In the genomic region with DNA sequence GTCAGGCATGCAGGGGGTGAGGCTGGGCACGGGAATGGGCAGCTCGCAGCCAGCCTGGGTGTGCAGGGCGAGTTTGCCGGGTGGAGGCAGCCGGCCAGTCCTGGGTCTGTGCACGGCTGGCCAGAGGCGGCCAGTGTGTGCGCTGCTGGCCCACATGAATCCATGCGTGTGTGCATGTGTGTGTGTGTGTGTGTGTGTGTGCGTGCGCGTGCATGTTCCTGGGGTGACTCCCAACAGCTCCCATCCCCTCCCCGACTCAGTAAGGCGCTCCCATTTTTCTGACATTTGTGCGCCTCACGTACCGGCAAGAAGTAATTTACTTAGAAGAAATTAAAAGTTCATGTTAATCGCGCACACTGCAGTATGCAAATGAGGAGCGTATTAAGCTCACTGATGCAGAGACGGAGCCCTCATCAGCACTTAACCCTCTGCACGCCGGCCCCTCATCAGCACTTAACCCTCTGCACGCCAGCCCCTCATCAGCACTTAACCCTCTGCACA, we compare ENCODE assay signal across 10 cellular contexts.
"Had no signal": no experiment of that assay in that cellular context is flagged by ENCODE, and none has a peak within 500 bp of the region (broad histone marks: within the 10 kb centered on the region; RNA-seq: fewer than 3 reads in every experiment).

No MANE protein-coding gene starts in this region.

- DNase-seq: effector CD8-positive, alpha-beta T cell; gastrocnemius medialis; kidney glomerular epithelial cell; occipital lobe; stomach had no signal

- H3K79me2 ChIP-seq: hepatocyte had no signal

- ATAC-seq: gastrocnemius medialis had no signal

- H3K4me3 ChIP-seq: coronary artery, gastrocnemius medialis, hepatocyte, mucosa of descending colon, stomach, thoracic aorta had no signal

- H3K27ac ChIP-seq: coronary artery, gastrocnemius medialis, hepatocyte, stomach, thoracic aorta, VCaP had no signal

- H3K4me2 ChIP-seq: hepatocyte had no signal

- H3K4me1 ChIP-seq: gastrocnemius medialis, stomach had no signal

- H3K36me3 ChIP-seq: gastrocnemius medialis, stomach, thoracic aorta had no signal

- H2AFZ ChIP-seq: hepatocyte had no signal

- H3K9me3 ChIP-seq: gastrocnemius medialis, mucosa of descending colon, stomach, thoracic aorta had no signal
